Comparison of ENCODE assay signal across 8 cellular contexts in genomic region chr20:4811661-4812181, GRCh38. TPM values are rescaled to one million over a fixed set of nuclear protein-coding genes. Genes with fewer than 3 reads are reported as not detected.
A peak's percentile ranks its signal among the peaks of the same experiment; 100 is the strongest.
DNase-seq lines count a peak whose midpoint lies in the region; ATAC-seq lines count a peak whose summit lies in the region.

No MANE protein-coding gene starts in this region.

- peak overlapping the region; percentile 84 for H3K27ac ChIP-seq in skeletal muscle tissue (ENCODE audit: low read depth, low read length)

- H3K36me3 ChIP-seq in skeletal muscle tissue (ENCODE audit: control insufficient read depth in 3 of 3, insufficient read depth in 3 of 3, low read length in 3 of 3) = no peaks in the 10 kb centered on the region

- DNase-seq in UCSD-AML1 (lab: John Stamatoyannopoulos, UW; ENCODE audit: unreplicated experiment) (peak; percentile 87), NCI-H2029 treated with DMSO at 0.1 percent for 48 hours (lab: John Stamatoyannopoulos, UW) (no peak)
- DNase-seq in effector CD4-positive, alpha-beta T cell = peak; percentile 51

- peaks cover 16 to 41% (median 19%) of the 10 kb centered on the region in 3 donors for H3K4me1 ChIP-seq in skeletal muscle tissue (ENCODE audit: control insufficient read depth in 3 of 3, insufficient read depth in 3 of 3, low read length in 3 of 3)

- peak; percentile 18 for ATAC-seq in GM18502 (IDR thresholded peaks at IDR 0.05; ENCODE audit: poor library complexity, unreplicated experiment)
- ATAC-seq in HG02852 (IDR thresholded peaks at IDR 0.05; ENCODE audit: unreplicated experiment) = no peak
- no peak for ATAC-seq in GM18858 (IDR thresholded peaks at IDR 0.05; ENCODE audit: unreplicated experiment)
- ATAC-seq in HG02610 (IDR thresholded peaks at IDR 0.05; ENCODE audit: unreplicated experiment) = no peak

- H3K4me3 ChIP-seq in skeletal muscle tissue (ENCODE audit: low read length in 3 of 3) = no peak overlapping the region

- no peak overlapping the region for H3K9ac ChIP-seq in skeletal muscle tissue (ENCODE audit: low read depth in 1 of 3, low read length in 3 of 3)

- H3K9me3 ChIP-seq in skeletal muscle tissue (ENCODE audit: control insufficient read depth in 3 of 3, low read length in 3 of 3) = no peaks in the 10 kb centered on the region

- H3K27me3 ChIP-seq in skeletal muscle tissue (ENCODE audit: control insufficient read depth in 3 of 3, insufficient read depth in 3 of 3, low read length in 3 of 3) = no peaks in the 10 kb centered on the region

RNA-seq across cellular contexts. Expression of gene RASSF2, which starts 11.7 kb away (rescaled TPM):
- total RNA-seq in skeletal muscle tissue = 41.8 TPM
